Comparison of ENCODE assay signal across 1 cellular context in the genomic region with DNA sequence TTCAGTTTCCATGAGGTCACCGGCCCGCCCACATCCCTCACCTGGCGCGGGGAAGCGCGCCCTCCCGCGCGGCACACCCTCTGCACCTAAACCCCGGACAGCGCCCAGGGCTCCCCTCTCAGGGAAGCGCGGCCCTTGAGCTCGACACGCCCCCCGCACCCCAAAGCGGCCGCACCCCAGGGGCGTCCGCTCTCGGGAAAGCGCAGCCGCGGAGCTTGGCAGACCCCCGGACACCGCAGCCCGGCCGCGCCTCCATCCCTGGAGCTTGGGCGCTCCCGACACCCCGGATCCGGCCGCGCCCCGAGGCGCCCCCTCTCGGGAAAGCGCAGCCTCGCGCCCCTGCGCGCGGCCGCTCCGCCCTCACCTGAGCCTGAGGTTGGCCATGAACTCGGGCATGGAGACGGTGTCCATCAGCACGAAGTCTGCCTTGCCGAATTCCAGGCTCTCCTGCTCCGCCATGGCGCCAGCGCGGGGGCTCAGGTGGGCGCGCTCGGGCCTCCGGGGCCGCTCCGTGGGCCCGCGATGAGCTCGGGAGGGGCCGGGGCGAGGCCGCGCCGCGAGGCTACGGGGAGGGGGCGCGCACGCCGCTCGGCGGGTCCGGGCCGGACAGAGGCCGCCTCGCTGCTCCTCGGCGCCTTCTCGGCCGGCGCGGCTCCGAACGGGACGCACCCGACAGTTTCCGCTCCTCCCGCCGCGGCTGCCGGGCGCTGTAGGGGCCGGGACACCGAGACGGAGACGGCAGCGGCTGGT.
TF ChIP-seq lines count a peak whose summit lies in the region.

A gene (minus strand): TSS at position 711 of the 750 bp plus-strand sequence. CDS start 252 bp downstream, at position 459.

TF ChIP-seq in HEK293, 187 proteins besides CTCF, POLR2A, EP300 and RAD21 (continued from another document):
- TF ChIP-seq, protein P1, sequence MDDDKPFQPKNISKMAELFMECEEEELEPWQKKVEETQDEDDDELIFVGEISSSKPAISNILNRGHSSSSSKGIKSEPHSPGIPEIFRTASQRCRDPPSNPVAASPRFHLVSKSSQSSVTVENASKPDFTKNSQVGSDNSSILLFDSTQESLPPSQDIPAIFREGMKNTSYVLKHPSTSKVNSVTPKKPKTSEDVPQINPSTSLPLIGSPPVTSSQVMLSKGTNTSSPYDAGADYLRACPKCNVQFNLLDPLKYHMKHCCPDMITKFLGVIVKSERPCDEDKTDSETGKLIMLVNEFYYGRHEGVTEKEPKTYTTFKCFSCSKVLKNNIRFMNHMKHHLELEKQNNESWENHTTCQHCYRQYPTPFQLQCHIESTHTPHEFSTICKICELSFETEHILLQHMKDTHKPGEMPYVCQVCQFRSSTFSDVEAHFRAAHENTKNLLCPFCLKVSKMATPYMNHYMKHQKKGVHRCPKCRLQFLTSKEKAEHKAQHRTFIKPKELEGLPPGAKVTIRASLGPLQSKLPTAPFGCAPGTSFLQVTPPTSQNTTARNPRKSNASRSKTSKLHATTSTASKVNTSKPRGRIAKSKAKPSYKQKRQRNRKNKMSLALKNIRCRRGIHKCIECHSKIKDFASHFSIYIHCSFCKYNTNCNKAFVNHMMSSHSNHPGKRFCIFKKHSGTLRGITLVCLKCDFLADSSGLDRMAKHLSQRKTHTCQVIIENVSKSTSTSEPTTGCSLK (tag by site-specific recombination; IDR thresholded peaks at IDR 0.05), result no peak
- TF ChIP-seq, protein P2, sequence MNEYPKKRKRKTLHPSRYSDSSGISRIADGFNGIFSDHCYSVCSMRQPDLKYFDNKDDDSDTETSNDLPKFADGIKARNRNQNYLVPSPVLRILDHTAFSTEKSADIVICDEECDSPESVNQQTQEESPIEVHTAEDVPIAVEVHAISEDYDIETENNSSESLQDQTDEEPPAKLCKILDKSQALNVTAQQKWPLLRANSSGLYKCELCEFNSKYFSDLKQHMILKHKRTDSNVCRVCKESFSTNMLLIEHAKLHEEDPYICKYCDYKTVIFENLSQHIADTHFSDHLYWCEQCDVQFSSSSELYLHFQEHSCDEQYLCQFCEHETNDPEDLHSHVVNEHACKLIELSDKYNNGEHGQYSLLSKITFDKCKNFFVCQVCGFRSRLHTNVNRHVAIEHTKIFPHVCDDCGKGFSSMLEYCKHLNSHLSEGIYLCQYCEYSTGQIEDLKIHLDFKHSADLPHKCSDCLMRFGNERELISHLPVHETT (tag by site-specific recombination; IDR thresholded peaks at IDR 0.05), result no peak
- TF ChIP-seq, protein P3, sequence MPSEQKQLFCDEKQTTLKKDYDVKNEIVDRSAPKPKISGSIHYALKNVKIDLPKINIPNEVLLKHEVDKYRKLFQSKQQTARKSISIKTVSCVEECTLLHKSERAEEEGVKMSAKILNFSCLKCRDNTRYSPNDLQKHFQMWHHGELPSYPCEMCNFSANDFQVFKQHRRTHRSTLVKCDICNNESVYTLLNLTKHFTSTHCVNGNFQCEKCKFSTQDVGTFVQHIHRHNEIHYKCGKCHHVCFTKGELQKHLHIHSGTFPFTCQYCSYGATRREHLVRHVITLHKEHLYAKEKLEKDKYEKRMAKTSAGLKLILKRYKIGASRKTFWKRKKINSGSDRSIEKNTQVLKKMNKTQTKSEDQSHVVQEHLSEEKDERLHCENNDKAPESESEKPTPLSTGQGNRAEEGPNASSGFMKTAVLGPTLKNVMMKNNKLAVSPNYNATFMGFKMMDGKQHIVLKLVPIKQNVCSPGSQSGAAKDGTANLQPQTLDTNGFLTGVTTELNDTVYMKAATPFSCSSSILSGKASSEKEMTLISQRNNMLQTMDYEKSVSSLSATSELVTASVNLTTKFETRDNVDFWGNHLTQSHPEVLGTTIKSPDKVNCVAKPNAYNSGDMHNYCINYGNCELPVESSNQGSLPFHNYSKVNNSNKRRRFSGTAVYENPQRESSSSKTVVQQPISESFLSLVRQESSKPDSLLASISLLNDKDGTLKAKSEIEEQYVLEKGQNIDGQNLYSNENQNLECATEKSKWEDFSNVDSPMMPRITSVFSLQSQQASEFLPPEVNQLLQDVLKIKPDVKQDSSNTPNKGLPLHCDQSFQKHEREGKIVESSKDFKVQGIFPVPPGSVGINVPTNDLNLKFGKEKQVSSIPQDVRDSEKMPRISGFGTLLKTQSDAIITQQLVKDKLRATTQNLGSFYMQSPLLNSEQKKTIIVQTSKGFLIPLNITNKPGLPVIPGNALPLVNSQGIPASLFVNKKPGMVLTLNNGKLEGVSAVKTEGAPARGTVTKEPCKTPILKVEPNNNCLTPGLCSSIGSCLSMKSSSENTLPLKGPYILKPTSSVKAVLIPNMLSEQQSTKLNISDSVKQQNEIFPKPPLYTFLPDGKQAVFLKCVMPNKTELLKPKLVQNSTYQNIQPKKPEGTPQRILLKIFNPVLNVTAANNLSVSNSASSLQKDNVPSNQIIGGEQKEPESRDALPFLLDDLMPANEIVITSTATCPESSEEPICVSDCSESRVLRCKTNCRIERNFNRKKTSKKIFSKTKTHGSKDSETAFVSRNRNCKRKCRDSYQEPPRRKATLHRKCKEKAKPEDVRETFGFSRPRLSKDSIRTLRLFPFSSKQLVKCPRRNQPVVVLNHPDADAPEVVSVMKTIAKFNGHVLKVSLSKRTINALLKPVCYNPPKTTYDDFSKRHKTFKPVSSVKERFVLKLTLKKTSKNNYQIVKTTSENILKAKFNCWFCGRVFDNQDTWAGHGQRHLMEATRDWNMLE (tag by site-specific recombination; conservative IDR thresholded peaks at IDR 0.05; ENCODE audit: low read depth), result no peak
- TF ChIP-seq ZNF223 (tag by site-specific recombination; IDR thresholded peaks at IDR 0.05) (no peak), ZNF76 (tag by site-specific recombination; IDR thresholded peaks at IDR 0.05; ENCODE audit: borderline replicate concordance, low read depth) (0 out of 2 replicates have a peak, but pooled peaks have one; percentile 31), ZNF146 (tag by site-specific recombination; IDR thresholded peaks at IDR 0.05) (no peak), ZNF658 (tag by site-specific recombination; IDR thresholded peaks at IDR 0.05) (no peak), KLF8 (tag by site-specific recombination; IDR thresholded peaks at IDR 0.05) (peak; percentile 91), ZNF16 (tag by site-specific recombination; IDR thresholded peaks at IDR 0.05; ENCODE audit: low read depth) (no peak), ZNF677 (tag by site-specific recombination; IDR thresholded peaks at IDR 0.05) (no peak), RBAK (tag by site-specific recombination; IDR thresholded peaks at IDR 0.05) (no peak), KLF7 (tag by site-specific recombination; IDR thresholded peaks at IDR 0.05; ENCODE audit: borderline replicate concordance) (peak; percentile 51; the same call in 1 of the 2 replicates)
- TF ChIP-seq, protein P4, sequence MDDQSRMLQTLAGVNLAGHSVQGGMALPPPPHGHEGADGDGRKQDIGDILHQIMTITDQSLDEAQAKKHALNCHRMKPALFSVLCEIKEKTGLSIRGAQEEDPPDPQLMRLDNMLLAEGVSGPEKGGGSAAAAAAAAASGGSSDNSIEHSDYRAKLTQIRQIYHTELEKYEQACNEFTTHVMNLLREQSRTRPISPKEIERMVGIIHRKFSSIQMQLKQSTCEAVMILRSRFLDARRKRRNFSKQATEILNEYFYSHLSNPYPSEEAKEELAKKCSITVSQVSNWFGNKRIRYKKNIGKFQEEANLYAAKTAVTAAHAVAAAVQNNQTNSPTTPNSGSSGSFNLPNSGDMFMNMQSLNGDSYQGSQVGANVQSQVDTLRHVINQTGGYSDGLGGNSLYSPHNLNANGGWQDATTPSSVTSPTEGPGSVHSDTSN (CRISPR knock-in tag; IDR thresholded peaks at IDR 0.05), result peak; percentile 52; the same call in 1 of the 2 replicates
- TF ChIP-seq, protein P5, sequence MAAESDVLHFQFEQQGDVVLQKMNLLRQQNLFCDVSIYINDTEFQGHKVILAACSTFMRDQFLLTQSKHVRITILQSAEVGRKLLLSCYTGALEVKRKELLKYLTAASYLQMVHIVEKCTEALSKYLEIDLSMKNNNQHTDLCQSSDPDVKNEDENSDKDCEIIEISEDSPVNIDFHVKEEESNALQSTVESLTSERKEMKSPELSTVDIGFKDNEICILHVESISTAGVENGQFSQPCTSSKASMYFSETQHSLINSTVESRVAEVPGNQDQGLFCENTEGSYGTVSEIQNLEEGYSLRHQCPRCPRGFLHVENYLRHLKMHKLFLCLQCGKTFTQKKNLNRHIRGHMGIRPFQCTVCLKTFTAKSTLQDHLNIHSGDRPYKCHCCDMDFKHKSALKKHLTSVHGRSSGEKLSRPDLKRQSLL (tag by site-specific recombination; IDR thresholded peaks at IDR 0.05), result no peak
- TF ChIP-seq, protein P6, sequence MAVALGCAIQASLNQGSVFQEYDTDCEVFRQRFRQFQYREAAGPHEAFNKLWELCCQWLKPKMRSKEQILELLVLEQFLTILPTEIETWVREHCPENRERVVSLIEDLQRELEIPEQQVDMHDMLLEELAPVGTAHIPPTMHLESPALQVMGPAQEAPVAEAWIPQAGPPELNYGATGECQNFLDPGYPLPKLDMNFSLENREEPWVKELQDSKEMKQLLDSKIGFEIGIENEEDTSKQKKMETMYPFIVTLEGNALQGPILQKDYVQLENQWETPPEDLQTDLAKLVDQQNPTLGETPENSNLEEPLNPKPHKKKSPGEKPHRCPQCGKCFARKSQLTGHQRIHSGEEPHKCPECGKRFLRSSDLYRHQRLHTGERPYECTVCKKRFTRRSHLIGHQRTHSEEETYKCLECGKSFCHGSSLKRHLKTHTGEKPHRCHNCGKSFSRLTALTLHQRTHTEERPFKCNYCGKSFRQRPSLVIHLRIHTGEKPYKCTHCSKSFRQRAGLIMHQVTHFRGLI (tag by site-specific recombination; IDR thresholded peaks at IDR 0.05), result peak; percentile 53
